Comparison of ENCODE assay signal across 16 cellular contexts in genomic region chr4:122540827-122541226, GRCh38.
DNase-seq lines count a peak whose midpoint lies in the region; ATAC-seq and TF ChIP-seq lines count a peak whose summit lies in the region.
"Had no signal": no experiment of that assay in that cellular context is flagged by ENCODE, and none has a peak within 500 bp of the region (broad histone marks: within the 10 kb centered on the region; RNA-seq: fewer than 3 reads in every experiment).

No MANE protein-coding gene starts in this region.

- H2AFZ ChIP-seq in GM23248 (no peak overlapping the region), OCI-LY3 (ENCODE audit: low read depth, low read length) (peak overlapping the region; percentile 57)

- DNase-seq in activated T-cell treated with anti-CD3 and anti-CD28 coated beads, Interleukin-2, amount 50 U/mL, for 72 hours: no peak
- DNase-seq in activated T-cell treated with anti-CD3 and anti-CD28 coated beads, Interleukin-2, amount 50 U/mL, for 1 hour: no peak
- DNase-seq in GM23248 (peak; percentile 13), T-cell (no peak), hippocampal formation (lab: John Stamatoyannopoulos, UW) (no peak)
- no peak for DNase-seq in central memory CD8-positive, alpha-beta T cell (ENCODE audit: low spot score in 2 of 2)
- DNase-seq: C1 segment of cervical spinal cord, NCI-H1048, NCI-H1436, NCI-H1930, NCI-H345, NCI-H524 treated with DMSO at 0.1 percent for 48 hours, SJCRH30 had no signal

- in situ Hi-C loops in GM23248 (cut with MboI): no loop called here

- H3K27me3 ChIP-seq in GM23248 (replicated peaks; ENCODE audit: insufficient read depth): no peaks in the 10 kb centered on the region
- no peaks in the 10 kb centered on the region for H3K27me3 ChIP-seq in OCI-LY3 (ENCODE audit: low read depth, low read length)
- H3K27me3 ChIP-seq: SJCRH30 had no signal

- H3K9me3 ChIP-seq in GM23248 (ENCODE audit: low read depth) (no peaks in the 10 kb centered on the region), OCI-LY3 (ENCODE audit: insufficient read depth, low read length) (peaks cover 5% of the 10 kb centered on the region; the same call in 1 of the 2 replicates)
- H3K9me3 ChIP-seq: SJCRH30 had no signal

- H3F3A ChIP-seq in GM23248 (ENCODE audit: insufficient read depth): peaks cover 11% of the 10 kb centered on the region

- H3K36me3 ChIP-seq in GM23248 (ENCODE audit: low read depth) (no peaks in the 10 kb centered on the region), OCI-LY3 (replicated peaks; ENCODE audit: low read depth, low read length) (peaks cover 12% of the 10 kb centered on the region)
- H3K36me3 ChIP-seq: SJCRH30 had no signal

- H3K4me1 Mint-ChIP-seq in activated T-cell treated with anti-CD3 and anti-CD28 coated beads, Interleukin-2, amount 50 U/mL, for 72 hours (ENCODE audit: low read depth): peaks cover 87% of the 10 kb centered on the region
- peaks cover 24% of the 10 kb centered on the region for H3K4me1 Mint-ChIP-seq in central memory CD8-positive, alpha-beta T cell
- peaks cover 10 to 44% (median 32%) of the 10 kb centered on the region in 3 donors for H3K4me1 Mint-ChIP-seq in T-cell

- H3K79me2 ChIP-seq in GM23248 (ENCODE audit: insufficient read depth) (no peaks in the 10 kb centered on the region), OCI-LY3 (ENCODE audit: low read length) (no peaks in the 10 kb centered on the region)

- H3K4me3 Mint-ChIP-seq in activated T-cell treated with anti-CD3 and anti-CD28 coated beads, Interleukin-2, amount 50 U/mL, for 72 hours: peak overlapping the region in 1 of 2 donors; percentile 82
- no peak overlapping the region for H3K4me3 Mint-ChIP-seq in central memory CD8-positive, alpha-beta T cell
- H3K4me3 Mint-ChIP-seq in T-cell: no peak overlapping the region

- H3K27ac Mint-ChIP-seq in activated T-cell treated with anti-CD3 and anti-CD28 coated beads, Interleukin-2, amount 50 U/mL, for 72 hours: peak overlapping the region; percentile 79
- peak overlapping the region; percentile 20 for H3K27ac Mint-ChIP-seq in central memory CD8-positive, alpha-beta T cell (ENCODE audit: low read depth)
- no peak overlapping the region for H3K27ac Mint-ChIP-seq in T-cell

- CTCF ChIA-PET in T-cell (lab: Charles Lee): no interaction called here

- peaks cover 2 to 3% of the 10 kb centered on the region in 2 donors for H3K36me3 Mint-ChIP-seq in activated T-cell treated with anti-CD3 and anti-CD28 coated beads, Interleukin-2, amount 50 U/mL, for 72 hours (ENCODE audit: insufficient read depth in 2 of 2)
- no peaks in the 10 kb centered on the region for H3K36me3 Mint-ChIP-seq in central memory CD8-positive, alpha-beta T cell (ENCODE audit: insufficient read depth)
- H3K36me3 Mint-ChIP-seq in T-cell: no peaks in the 10 kb centered on the region

- WGBS in GM23248 (ENCODE audit: low coverage in 1 of 2, low lambda C conversion rate in 2 of 2, missing lambda C conversion rate in 2 of 2), 2 experiments: 42 to 47% methylated on average over 1 of the region's 1 CpG

- H3K4me2 ChIP-seq in GM23248 (ENCODE audit: unreplicated experiment) (no peak overlapping the region), OCI-LY3 (ENCODE audit: low read length) (peak overlapping the region; percentile 5; the same call in 1 of the 2 replicates)
- H3K4me2 ChIP-seq: KMS-11 had no signal

- H3K4me1 ChIP-seq in GM23248 (ENCODE audit: insufficient read depth): peaks cover 25% of the 10 kb centered on the region
- peaks cover 42% of the 10 kb centered on the region for H3K4me1 ChIP-seq in OCI-LY3 (ENCODE audit: low read length)
- H3K4me1 ChIP-seq: SJCRH30 had no signal

- peaks cover 2 to 3% of the 10 kb centered on the region in 2 donors for H3K9me3 Mint-ChIP-seq in activated T-cell treated with anti-CD3 and anti-CD28 coated beads, Interleukin-2, amount 50 U/mL, for 72 hours
- H3K9me3 Mint-ChIP-seq in central memory CD8-positive, alpha-beta T cell: no peaks in the 10 kb centered on the region
- H3K9me3 Mint-ChIP-seq in T-cell: no peaks in the 10 kb centered on the region

- H4K20me1 ChIP-seq in GM23248 (ENCODE audit: insufficient read depth): no peaks in the 10 kb centered on the region
- no peaks in the 10 kb centered on the region for H4K20me1 ChIP-seq in OCI-LY3 (ENCODE audit: insufficient read depth, low read length)

- no peaks in the 10 kb centered on the region for H3K27me3 Mint-ChIP-seq in activated T-cell treated with anti-CD3 and anti-CD28 coated beads, Interleukin-2, amount 50 U/mL, for 72 hours (ENCODE audit: low read depth)
- no peaks in the 10 kb centered on the region for H3K27me3 Mint-ChIP-seq in central memory CD8-positive, alpha-beta T cell
- H3K27me3 Mint-ChIP-seq in T-cell: no peaks in the 10 kb centered on the region

- ATAC-seq in activated T-cell treated with anti-CD3 and anti-CD28 coated beads, Interleukin-2, amount 50 U/mL, for 72 hours (replicated peaks in 1 of 2): no peak
- ATAC-seq in central memory CD8-positive, alpha-beta T cell (replicated peaks; ENCODE audit: extremely low read depth, poor library complexity, severe bottlenecking): no peak
- ATAC-seq in T-cell (replicated peaks in 1 of 4): no peak
- ATAC-seq: Panc1 had no signal

- H3K4me3 ChIP-seq in GM23248: no peak overlapping the region
- H3K4me3 ChIP-seq in OCI-LY3 (ENCODE audit: low read length): no peak overlapping the region
- H3K4me3 ChIP-seq: SJCRH30 had no signal

- H3K9me2 ChIP-seq in GM23248 (ENCODE audit: insufficient read depth): no peaks in the 10 kb centered on the region

- no peak overlapping the region for H3K27ac ChIP-seq in GM23248
- no peak overlapping the region for H3K27ac ChIP-seq in OCI-LY3 (ENCODE audit: low read length)
- H3K27ac ChIP-seq: KMS-11, SJCRH30 had no signal

- TF ChIP-seq CTCF in OCI-LY3 (IDR thresholded peaks at IDR 0.05; ENCODE audit: low read depth, low read length): no peak

- no peak overlapping the region for H3K9ac ChIP-seq in GM23248
- H3K9ac ChIP-seq in OCI-LY3 (ENCODE audit: low read length): no peak overlapping the region
- H3K9ac ChIP-seq: KMS-11 had no signal

- POLR2A ChIA-PET in T-cell (lab: Charles Lee): no interaction called here

Comparison
In these comparisons a context has a peak if more than half of its experiments do, and no peak if none do; other contexts are left out.
1. H3K27ac Mint-ChIP-seq: peak in activated T-cell treated with anti-CD3 and anti-CD28 coated beads, Interleukin-2, amount 50 U/mL, for 72 hours (single experiment) and central memory CD8-positive, alpha-beta T cell (single experiment); none in T-cell (0 of 2).